In genomic region chr18:73315381-73315780, GRCh38 we compare ENCODE assay signal across 18 cellular contexts.
DNase-seq lines count a peak whose midpoint lies in the region; ATAC-seq and TF ChIP-seq lines count a peak whose summit lies in the region.
"Had no signal": no experiment of that assay in that cellular context is flagged by ENCODE, and none has a peak within 500 bp of the region (broad histone marks: within the 10 kb centered on the region; RNA-seq: fewer than 3 reads in every experiment).

No MANE protein-coding gene starts in this region.

- CTCF ChIA-PET in T-cell (lab: Charles Lee): no interaction called here

- no peak overlapping the region for H3K27ac Mint-ChIP-seq in T-cell
- H3K27ac Mint-ChIP-seq: CD14-positive monocyte; CD4-positive, alpha-beta T cell; CD8-positive, alpha-beta memory T cell had no signal

- H3K27ac ChIP-seq in right atrium auricular region: peak overlapping the region in 1 of 2 donors; percentile 70
- H3K27ac ChIP-seq: BLaER1 treated with 17β-estradiol and CSF1 and Interleukin-3, amounts not matched to agents 10 nM and 100 nM; GM23248 had no signal

- H3K27me3 Mint-ChIP-seq in T-cell: no peaks in the 10 kb centered on the region
- H3K27me3 Mint-ChIP-seq: CD4-positive, alpha-beta T cell; CD8-positive, alpha-beta memory T cell had no signal

- TF ChIP-seq POLR2A in GM18505 (IDR thresholded peaks at IDR 0.05; ENCODE audit: borderline replicate concordance, extremely low read depth, insufficient read depth, insufficient read length): no peak

- DNase-seq in Right ventricle myocardium superior (no peak), right atrium auricular region (ENCODE audit: low spot score) (no peak), OCI-M1 (lab: John Stamatoyannopoulos, UW) (peak; percentile 25), left ventricle myocardium superior (no peak), T-cell (no peak)
- DNase-seq: ACHN; AML-193; BE2C; CD4-positive, alpha-beta T cell; CD8-positive, alpha-beta memory T cell; DMS 273 treated with DMSO at 0.1 percent for 48 hours; DND-41; GM23248; H7; HCEC 1CT had no signal

- no peaks in the 10 kb centered on the region for H3K4me1 ChIP-seq in right atrium auricular region
- H3K4me1 ChIP-seq: BE2C; BLaER1 treated with 17β-estradiol and CSF1 and Interleukin-3, amounts not matched to agents 10 nM and 100 nM had no signal

- POLR2A ChIA-PET in T-cell (lab: Charles Lee): no interaction called here

- no peaks in the 10 kb centered on the region for H3K9me3 ChIP-seq in right atrium auricular region
- H3K9me3 ChIP-seq: BE2C; BLaER1 treated with 17β-estradiol and CSF1 and Interleukin-3, amounts not matched to agents 10 nM and 100 nM had no signal

- H3K36me3 ChIP-seq in right atrium auricular region: no peaks in the 10 kb centered on the region
- H3K36me3 ChIP-seq: BE2C; BLaER1 treated with 17β-estradiol and CSF1 and Interleukin-3, amounts not matched to agents 10 nM and 100 nM had no signal

- intact Hi-C loops in Right ventricle myocardium superior (cut with DNase I) (no loop called here), left ventricle myocardium superior (cut with micrococcal nuclease) (no loop called here)

- no peaks in the 10 kb centered on the region for H3K36me3 Mint-ChIP-seq in T-cell
- H3K36me3 Mint-ChIP-seq: CD14-positive monocyte; CD8-positive, alpha-beta memory T cell had no signal

- H3K4me3 Mint-ChIP-seq in T-cell: no peak overlapping the region
- H3K4me3 Mint-ChIP-seq: CD14-positive monocyte; CD4-positive, alpha-beta T cell; CD8-positive, alpha-beta memory T cell had no signal

- H3K27me3 ChIP-seq in right atrium auricular region: no peaks in the 10 kb centered on the region
- H3K27me3 ChIP-seq: BE2C; BLaER1 treated with 17β-estradiol and CSF1 and Interleukin-3, amounts not matched to agents 10 nM and 100 nM had no signal

- no peak overlapping the region for H3K4me3 ChIP-seq in right atrium auricular region
- H3K4me3 ChIP-seq: BLaER1 treated with 17β-estradiol and CSF1 and Interleukin-3, amounts not matched to agents 10 nM and 100 nM; GM23248 had no signal

- ATAC-seq in Right ventricle myocardium superior (ENCODE audit: poor library complexity): peak; percentile 55
- peak; percentile 74 for ATAC-seq in left ventricle myocardium superior
- no peak for ATAC-seq in GM18505 (IDR thresholded peaks at IDR 0.05; ENCODE audit: unreplicated experiment)
- no peak for ATAC-seq in T-cell (replicated peaks in 1 of 4)

- TF ChIP-seq CTCF in right atrium auricular region (IDR thresholded peaks at IDR 0.05): no peak

- H3K9me3 Mint-ChIP-seq in T-cell: peaks cover 5 to 9% (median 8%) of the 10 kb centered on the region in 3 donors

- H3K4me1 Mint-ChIP-seq in T-cell: no peaks in the 10 kb centered on the region
- H3K4me1 Mint-ChIP-seq: CD14-positive monocyte; CD8-positive, alpha-beta memory T cell had no signal

Comparison
In these comparisons a context has a peak if more than half of its experiments do, and no peak if none do; other contexts are left out.
1. ATAC-seq: peak in Right ventricle myocardium superior (single experiment) and left ventricle myocardium superior (single experiment); none in GM18505 (single experiment) and T-cell (0 of 4).